In the genomic region with DNA sequence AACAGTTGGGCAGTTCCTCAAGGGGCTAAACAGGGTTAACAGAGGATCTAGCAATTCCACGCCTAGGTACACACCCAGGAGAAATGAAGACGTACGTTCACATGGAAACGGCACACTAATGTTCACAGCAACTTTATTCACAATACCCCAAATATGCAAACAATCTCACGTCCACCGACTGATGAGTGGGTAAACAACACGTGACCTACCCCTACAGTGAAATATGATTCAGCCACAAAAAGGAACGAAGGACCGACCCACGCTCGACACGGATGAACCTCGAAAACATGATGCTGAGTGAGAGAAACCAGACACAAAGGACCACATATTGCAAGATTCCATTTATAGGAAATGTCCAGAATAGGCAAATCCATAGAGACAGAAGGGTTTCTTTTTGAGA, we compare ENCODE assay signal across 10 cellular contexts.
A peak's percentile ranks its signal among the peaks of the same experiment; 100 is the strongest.
DNase-seq lines count a peak whose midpoint lies in the region; ATAC-seq, FAIRE-seq and TF ChIP-seq lines count a peak whose summit lies in the region.
"Had no signal": no experiment of that assay in that cellular context is flagged by ENCODE, and none has a peak within 500 bp of the region (broad histone marks: within the 10 kb centered on the region; RNA-seq: fewer than 3 reads in every experiment).

No MANE protein-coding gene starts in this region.

- H3K27me3 ChIP-seq in smooth muscle cell (ENCODE audit: low read depth) = no peaks in the 10 kb centered on the region

- peaks cover 12% of the 10 kb centered on the region for H3K4me1 ChIP-seq in smooth muscle cell (ENCODE audit: low read depth)

- no peak overlapping the region for H3K4me2 ChIP-seq in smooth muscle cell

- ATAC-seq in T-helper 17 cell (no peak), HG03108 (IDR thresholded peaks at IDR 0.05; ENCODE audit: unreplicated experiment) (no peak)

- H3K4me3 Mint-ChIP-seq in T-helper 17 cell (peak overlapping the region; percentile 78), nephron progenitor cell (no peak overlapping the region)

- no peak overlapping the region for H3K4me3 ChIP-seq in smooth muscle cell

- FAIRE-seq in GM18507 (lab: Jason Lieb, UNC) = peak; percentile 72

- H3K9me3 Mint-ChIP-seq in nephron progenitor cell = no peaks in the 10 kb centered on the region

- peaks cover 29% of the 10 kb centered on the region for H3K79me2 ChIP-seq in smooth muscle cell (ENCODE audit: low read depth)

- H2AFZ ChIP-seq in smooth muscle cell (ENCODE audit: low read depth) = no peak overlapping the region

- H3K27me3 Mint-ChIP-seq in T-helper 17 cell (no peaks in the 10 kb centered on the region), nephron progenitor cell (ENCODE audit: low read depth, poor library complexity) (peaks cover 10% of the 10 kb centered on the region)

- H3K27ac ChIP-seq in smooth muscle cell (ENCODE audit: low read depth) = peak overlapping the region; percentile 51
- H3K27ac ChIP-seq: HL-60 had no signal

- H3K4me1 Mint-ChIP-seq in T-helper 17 cell = peaks cover 37% of the 10 kb centered on the region
- peaks cover 39% of the 10 kb centered on the region for H3K4me1 Mint-ChIP-seq in nephron progenitor cell

- WGBS in smooth muscle cell (ENCODE audit: low lambda C conversion rate) = 58% methylated on average over 13 of the region's 13 CpGs

- H3K9me3 ChIP-seq in T-helper 17 cell (ENCODE audit: control insufficient read depth, low read length, poor library complexity, severe bottlenecking) = no peaks in the 10 kb centered on the region
- no peaks in the 10 kb centered on the region for H3K9me3 ChIP-seq in smooth muscle cell (replicated peaks; ENCODE audit: low read depth)

- no peaks in the 10 kb centered on the region for H3K36me3 ChIP-seq in smooth muscle cell (ENCODE audit: low read depth)

- H4K20me1 ChIP-seq in smooth muscle cell (ENCODE audit: low read depth) = peaks cover 100% of the 10 kb centered on the region

- H3K9ac ChIP-seq in smooth muscle cell (ENCODE audit: low read depth) = peak overlapping the region; percentile 14

- H3F3A ChIP-seq in smooth muscle cell (ENCODE audit: low read depth) = peaks cover 2% of the 10 kb centered on the region

- H3K27ac Mint-ChIP-seq in T-helper 17 cell (peak overlapping the region; percentile 77), nephron progenitor cell (no peak overlapping the region)

- no peak for TF ChIP-seq CTCF in smooth muscle cell (IDR thresholded peaks at IDR 0.05; ENCODE audit: borderline replicate concordance, insufficient read depth, poor library complexity, severe bottlenecking)
- no peak for TF ChIP-seq CTCF in nephron progenitor cell (IDR thresholded peaks at IDR 0.05)

- H3K36me3 Mint-ChIP-seq in T-helper 17 cell (ENCODE audit: low read depth) = peaks cover under 1% of the 10 kb centered on the region
- peaks cover 7% of the 10 kb centered on the region for H3K36me3 Mint-ChIP-seq in nephron progenitor cell (ENCODE audit: low read depth)

- DNase-seq in GM18507 (ENCODE audit: extremely low spot score, insufficient read length, low read depth) = no peak
- DNase-seq in T-helper 17 cell = no peak
- DNase-seq in fibroblast of peridontal ligament (ENCODE audit: extremely low read depth) = peak; percentile 36
- no peak for DNase-seq in smooth muscle cell (lab: John Stamatoyannopoulos, UW; ENCODE audit: unreplicated experiment)
- no peak for DNase-seq in NCI-H2107 treated with DMSO at 0.1 percent for 48 hours (lab: John Stamatoyannopoulos, UW; ENCODE audit: unreplicated experiment)
- DNase-seq in nephron progenitor cell = no peak
- no peak for DNase-seq in NCI-H1092 (lab: John Stamatoyannopoulos, UW)
- DNase-seq: NCI-H1930 had no signal
